ENCODE assay signal across 9 cellular contexts in the genomic region with DNA sequence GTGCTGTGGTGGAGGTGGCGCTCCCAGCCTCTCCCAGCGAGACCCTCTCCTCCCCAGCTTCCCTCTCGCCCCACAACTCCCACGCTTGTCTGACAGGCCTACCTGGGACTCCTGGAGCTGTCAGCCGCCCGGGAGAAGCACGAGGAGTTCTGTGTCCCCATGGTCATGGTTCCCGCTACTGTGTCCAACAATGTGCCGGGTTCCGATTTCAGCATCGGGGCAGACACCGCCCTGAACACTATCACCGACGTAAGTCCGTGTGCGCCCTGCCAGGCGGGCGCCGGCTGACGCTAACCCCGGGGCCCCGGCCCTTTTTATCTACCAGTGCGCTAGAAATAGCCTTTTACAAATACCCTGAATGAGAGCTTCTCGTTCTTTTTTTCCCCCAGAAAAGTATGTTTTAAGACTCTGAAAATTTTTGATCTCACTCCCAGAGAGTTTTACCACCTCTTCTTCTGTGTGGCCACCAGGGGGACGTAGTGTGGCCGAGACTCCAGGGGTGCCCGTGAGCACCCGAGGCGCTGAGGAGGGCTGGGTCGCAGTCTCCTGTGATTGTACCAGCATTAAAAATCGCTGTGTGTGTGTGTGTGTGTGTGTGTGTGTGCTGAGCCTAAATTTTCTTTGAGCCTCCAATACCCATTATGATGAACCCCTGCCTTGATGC. TPM values are rescaled to one million over a fixed set of nuclear protein-coding genes. Genes with fewer than 3 reads are reported as not detected.
DNase-seq lines count a peak whose midpoint lies in the region; ATAC-seq and TF ChIP-seq lines count a peak whose summit lies in the region.
"Had no signal": no experiment of that assay in that cellular context is flagged by ENCODE, and none has a peak within 500 bp of the region (broad histone marks: within the 10 kb centered on the region; RNA-seq: fewer than 3 reads in every experiment).

No MANE protein-coding gene starts in this region.

- peak; percentile 46 for TF ChIP-seq CTCF in WI38 (IDR thresholded peaks at IDR 0.05; ENCODE audit: low read depth, low read length)
- no peak for TF ChIP-seq CTCF in CD4-positive, alpha-beta T cell (IDR thresholded peaks at IDR 0.05)

- intact Hi-C loops in CD4-positive, alpha-beta T cell (cut with DNase I, micrococcal nuclease) = no loop called here

- DNase-seq in ACHN (peak; percentile 43), hepatic stellate cell (ENCODE audit: low spot score) (peak; percentile 68), NCI-H1436 treated with DMSO at 0.1 percent for 48 hours (lab: John Stamatoyannopoulos, UW) (no peak), cerebellar cortex (ENCODE audit: low spot score) (no peak)
- DNase-seq in CD4-positive, alpha-beta T cell = no peak
- DNase-seq: activated B cell treated with CpG ODN at 0.5 μM for 24 hours had no signal

- no peaks in the 10 kb centered on the region for H3K27me3 Mint-ChIP-seq in CD4-positive, alpha-beta T cell
- H3K27me3 Mint-ChIP-seq: activated B cell treated with CpG ODN at 0.5 μM for 24 hours had no signal

- H3K9me3 Mint-ChIP-seq in CD4-positive, alpha-beta T cell = no peaks in the 10 kb centered on the region
- H3K9me3 Mint-ChIP-seq: activated B cell treated with CpG ODN at 0.5 μM for 24 hours had no signal

- H3K27ac ChIP-seq in CD4-positive, alpha-beta T cell (ENCODE audit: low read depth, low read length) = no peak overlapping the region

- H3K36me3 Mint-ChIP-seq in CD4-positive, alpha-beta T cell (ENCODE audit: low read depth) = peaks cover 81% of the 10 kb centered on the region

- H3K27ac Mint-ChIP-seq in CD4-positive, alpha-beta T cell = no peak overlapping the region
- H3K27ac Mint-ChIP-seq: activated B cell treated with CpG ODN at 0.5 μM for 24 hours had no signal

- POLR2A ChIA-PET in CD4-positive, alpha-beta T cell (lab: Charles Lee) = no interaction called here

- in situ Hi-C loops in ACHN (cut with HindIII; ENCODE audit: low pct_ligation_motif_present, low pct_unique_long_range_greater_than_20kb, low sequenced_read_pairs) = no loop called here

- CTCF ChIA-PET in CD4-positive, alpha-beta T cell (lab: Charles Lee) = no interaction called here

- H3K4me3 Mint-ChIP-seq in CD4-positive, alpha-beta T cell = no peak overlapping the region
- H3K4me3 Mint-ChIP-seq: activated B cell treated with CpG ODN at 0.5 μM for 24 hours had no signal

- no peaks in the 10 kb centered on the region for H3K9me3 ChIP-seq in CD4-positive, alpha-beta T cell (ENCODE audit: control insufficient read depth, low read length)

- no peak overlapping the region for H3K4me3 ChIP-seq in WI38 (ENCODE audit: low read depth, low read length)

- ATAC-seq in GM19351 (IDR thresholded peaks at IDR 0.05; ENCODE audit: unreplicated experiment) (peak; percentile 49), GM21447 (IDR thresholded peaks at IDR 0.05; ENCODE audit: unreplicated experiment) (no peak)
- no peak for ATAC-seq in CD4-positive, alpha-beta T cell (ENCODE audit: poor library complexity)

- H3K4me1 Mint-ChIP-seq in CD4-positive, alpha-beta T cell (ENCODE audit: low read depth) = no peaks in the 10 kb centered on the region
- H3K4me1 Mint-ChIP-seq: activated B cell treated with CpG ODN at 0.5 μM for 24 hours had no signal

- H3K27me3 ChIP-seq in CD4-positive, alpha-beta T cell (ENCODE audit: control insufficient read depth, insufficient read depth, low read length) = no peaks in the 10 kb centered on the region

RNA-seq across cellular contexts. Expression of gene PFKP, which starts 52.6 kb away (rescaled TPM):
- 10 to 100 TPM; 32.2 to 38.9 TPM for total RNA-seq in CD4-positive, alpha-beta T cell

RNA-seq across cellular contexts. Expression of gene PITRM1, which starts 52.7 kb away (rescaled TPM):
- total RNA-seq in CD4-positive, alpha-beta T cell = 10 to 100 TPM; 76.7 to 77.8 TPM

Comparison
In these comparisons a context has a peak if more than half of its experiments do, and no peak if none do; other contexts are left out.
1. DNase-seq: peak in ACHN (single experiment) and hepatic stellate cell (single experiment); none in NCI-H1436 treated with DMSO at 0.1 percent for 48 hours (single experiment), CD4-positive, alpha-beta T cell (0 of 10) and cerebellar cortex (single experiment).